In the genomic region with DNA sequence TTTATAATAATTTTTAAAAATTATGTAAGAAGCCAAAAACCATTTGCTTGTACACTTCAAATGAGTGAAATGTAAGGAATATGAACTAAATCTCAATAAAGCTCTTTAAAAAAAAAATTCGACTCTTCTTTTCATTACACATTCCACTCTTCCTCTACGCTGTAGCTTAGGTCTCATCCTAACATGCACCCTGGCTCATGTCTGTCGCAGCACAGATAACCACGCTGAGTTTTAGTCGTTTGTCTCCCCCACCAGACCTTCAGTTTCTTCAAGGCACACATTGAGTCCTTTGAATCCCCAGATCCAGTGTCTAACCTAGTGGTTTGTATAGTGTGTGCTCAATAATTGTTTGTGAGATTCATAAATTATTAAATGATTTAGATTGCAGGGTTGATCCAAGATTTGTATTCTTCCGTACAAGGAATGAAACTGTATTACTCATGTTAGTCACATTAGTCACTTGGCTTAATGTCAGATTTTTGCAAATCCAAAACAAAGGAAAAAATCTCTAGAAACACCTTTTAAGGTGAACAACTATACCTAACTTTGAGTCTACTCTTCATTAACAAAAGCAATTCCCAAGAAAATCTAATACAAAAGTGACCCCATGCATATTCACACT, we compare ENCODE assay signal across 14 cellular contexts. TPM values are rescaled to one million over a fixed set of nuclear protein-coding genes. Genes with fewer than 3 reads are reported as not detected.
DNase-seq lines count a peak whose midpoint lies in the region; ATAC-seq and TF ChIP-seq lines count a peak whose summit lies in the region.
"Had no signal": no experiment of that assay in that cellular context is flagged by ENCODE, and none has a peak within 500 bp of the region (broad histone marks: within the 10 kb centered on the region; RNA-seq: fewer than 3 reads in every experiment).

No MANE protein-coding gene starts in this region.

- peaks cover 68% of the 10 kb centered on the region for H3K36me3 Mint-ChIP-seq in activated CD8-positive, alpha-beta memory T cell treated with anti-CD3 and anti-CD28 coated beads, Interleukin-2, amount 10 ng/mL, durations not matched to agents 7 days and 5 days
- H3K36me3 Mint-ChIP-seq in T-helper 17 cell (ENCODE audit: low read depth): peaks cover 19% of the 10 kb centered on the region

- H3K27me3 ChIP-seq in adrenal gland: no peaks in the 10 kb centered on the region
- H3K27me3 ChIP-seq: pancreas, stomach had no signal

- H3K27ac ChIP-seq in adrenal gland: peak overlapping the region in 3 of 5 donors; percentile 2 to 62 (median 7)
- peak overlapping the region; percentile 40 for H3K27ac ChIP-seq in epithelial cell of prostate
- H3K27ac ChIP-seq: pancreas, stomach had no signal

- H3K9me3 Mint-ChIP-seq in activated CD8-positive, alpha-beta memory T cell treated with anti-CD3 and anti-CD28 coated beads, Interleukin-2, amount 10 ng/mL, durations not matched to agents 7 days and 5 days (ENCODE audit: low read depth): no peaks in the 10 kb centered on the region

- no peaks in the 10 kb centered on the region for H3K4me1 Mint-ChIP-seq in activated CD8-positive, alpha-beta memory T cell treated with anti-CD3 and anti-CD28 coated beads, Interleukin-2, amount 10 ng/mL, durations not matched to agents 7 days and 5 days
- H3K4me1 Mint-ChIP-seq in T-helper 17 cell: peaks cover 2% of the 10 kb centered on the region
- H3K4me1 Mint-ChIP-seq: B cell had no signal

- ATAC-seq in activated CD8-positive, alpha-beta memory T cell treated with anti-CD3 and anti-CD28 coated beads, Interleukin-2, amount 10 ng/mL, durations not matched to agents 7 days and 5 days: no peak
- ATAC-seq in T-helper 17 cell (no peak), HG03378 (IDR thresholded peaks at IDR 0.05; ENCODE audit: unreplicated experiment) (no peak)
- ATAC-seq: pancreas had no signal

- no peak overlapping the region for H3K4me3 Mint-ChIP-seq in activated CD8-positive, alpha-beta memory T cell treated with anti-CD3 and anti-CD28 coated beads, Interleukin-2, amount 10 ng/mL, durations not matched to agents 7 days and 5 days
- H3K4me3 Mint-ChIP-seq in T-helper 17 cell: no peak overlapping the region
- H3K4me3 Mint-ChIP-seq: B cell had no signal

- H3K4me1 ChIP-seq in adrenal gland (replicated peaks in 1 of 2): peaks cover 0 to 4% of the 10 kb centered on the region in 2 donors
- H3K4me1 ChIP-seq: pancreas, stomach had no signal

- peaks cover 0 to 16% of the 10 kb centered on the region in 2 donors for H3K36me3 ChIP-seq in adrenal gland (replicated peaks in 1 of 2)

- H3K9me3 ChIP-seq in adrenal gland (replicated peaks in 1 of 3) (no peaks in the 10 kb centered on the region), T-helper 17 cell (ENCODE audit: control insufficient read depth, low read length, poor library complexity, severe bottlenecking) (no peaks in the 10 kb centered on the region)
- H3K9me3 ChIP-seq: pancreas, stomach had no signal

- DNase-seq in HCEC 1CT (peak; percentile 49), adrenal gland (no peak), epithelial cell of prostate (ENCODE audit: low read depth, low spot score) (no peak), renal cortical epithelial cell (ENCODE audit: low read depth) (peak; percentile 24), T-helper 17 cell (no peak)
- DNase-seq in activated CD8-positive, alpha-beta memory T cell treated with anti-CD3 and anti-CD28 coated beads, Interleukin-2, amount 10 ng/mL, durations not matched to agents 7 days and 5 days: no peak
- DNase-seq: Kasumi-1; NCI-H1436; NCI-H2171; pancreas; stimulated activated CD4-positive, alpha-beta T cell treated with anti-CD3 and anti-CD28 coated beads, Interleukin-2, amount 100 ng/mL, for 48 hours; stomach had no signal

- H3K27me3 Mint-ChIP-seq in activated CD8-positive, alpha-beta memory T cell treated with anti-CD3 and anti-CD28 coated beads, Interleukin-2, amount 10 ng/mL, durations not matched to agents 7 days and 5 days: no peaks in the 10 kb centered on the region
- H3K27me3 Mint-ChIP-seq in T-helper 17 cell: no peaks in the 10 kb centered on the region
- H3K27me3 Mint-ChIP-seq: B cell had no signal

- TF ChIP-seq CTCF in adrenal gland (IDR thresholded peaks at IDR 0.05): no peak

- CTCF ChIA-PET in activated CD8-positive, alpha-beta memory T cell treated with anti-CD3 and anti-CD28 coated beads, Interleukin-2, amount 10 ng/mL, durations not matched to agents 7 days and 5 days (lab: Charles Lee): no interaction called here

- 51 to 69% (median 60%) methylated on average over 6 of the region's 6 CpGs for WGBS in adrenal gland, 4 donors

- intact Hi-C loops in adrenal gland (cut with DNase I): no loop called here

- no peak for TF ChIP-seq POLR2A in adrenal gland (IDR thresholded peaks at IDR 0.05)

- H3K4me3 ChIP-seq in adrenal gland: no peak overlapping the region
- H3K4me3 ChIP-seq: pancreas, stomach had no signal

- H3K27ac Mint-ChIP-seq in activated CD8-positive, alpha-beta memory T cell treated with anti-CD3 and anti-CD28 coated beads, Interleukin-2, amount 10 ng/mL, durations not matched to agents 7 days and 5 days: no peak overlapping the region
- H3K27ac Mint-ChIP-seq in T-helper 17 cell: no peak overlapping the region
- H3K27ac Mint-ChIP-seq: B cell had no signal

RNA-seq across cellular contexts. Expression of a gene that starts 57.3 kb away (rescaled TPM):
- total RNA-seq in adrenal gland: 10 to 100 TPM; 18.8 to 38.5 (median 29.7) TPM
- polyA plus RNA-seq in adrenal gland: 10 to 100 TPM in 1 of 3 donors, 1 to 10 TPM in 2; 3.9 to 24.7 (median 5.1) TPM
- 67.5 and 105 TPM in 2 replicates for total RNA-seq in renal cortical epithelial cell
- total RNA-seq in activated CD8-positive, alpha-beta memory T cell treated with anti-CD3 and anti-CD28 coated beads, Interleukin-2, amount 10 ng/mL, durations not matched to agents 7 days and 5 days: 10 to 100 TPM; 24.8 to 25.7 TPM
- 10 to 100 TPM; 14.1 to 14.6 TPM for total RNA-seq in T-helper 17 cell

Comparison
In these comparisons a context has a peak if more than half of its experiments do, and no peak if none do; other contexts are left out.
1. DNase-seq: peak in HCEC 1CT (single experiment) and renal cortical epithelial cell (single experiment); none in adrenal gland (0 of 7), epithelial cell of prostate (single experiment), activated CD8-positive, alpha-beta memory T cell treated with anti-CD3 and anti-CD28 coated beads, Interleukin-2, amount 10 ng/mL, durations not matched to agents 7 days and 5 days (single experiment) and T-helper 17 cell (0 of 3).